ENCODE assay signal across 29 cellular contexts in the genomic region with DNA sequence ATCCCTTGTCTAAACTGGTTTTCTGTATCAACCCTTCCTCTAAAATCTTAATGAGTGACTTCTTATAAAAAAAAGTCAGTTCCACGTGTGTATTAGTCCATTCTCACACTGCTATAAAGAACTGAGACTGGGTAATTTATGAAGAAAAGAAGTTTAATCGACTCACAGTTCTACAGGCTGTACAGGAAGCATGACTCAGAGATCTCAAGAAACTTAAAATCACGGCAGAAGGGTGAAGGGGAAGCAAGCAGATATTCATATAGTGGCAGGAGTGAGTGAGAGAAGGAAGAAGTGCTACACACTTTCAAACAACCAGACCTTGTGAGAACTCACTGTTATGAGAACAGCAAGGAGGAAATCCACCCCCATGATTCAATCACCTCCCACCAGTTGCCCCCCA.
"Had no signal": no experiment of that assay in that cellular context is flagged by ENCODE, and none has a peak within 500 bp of the region (broad histone marks: within the 10 kb centered on the region; RNA-seq: fewer than 3 reads in every experiment).

No MANE protein-coding gene starts in this region.

- H3K36me3 ChIP-seq: cardiac muscle cell, gastroesophageal sphincter, ovary, thoracic aorta had no signal

- DNase-seq: activated CD4-positive, alpha-beta memory T cell treated with anti-CD3 and anti-CD28 coated beads, Interleukin-2, amount 10 ng/mL, durations not matched to agents 7 days and 5 days; activated CD4-positive, alpha-beta T cell treated with anti-CD3 and anti-CD28 coated beads, Interleukin-2, amount 10 ng/mL, durations not matched to agents 7 days and 5 days; activated CD4-positive, CD25-positive, alpha-beta regulatory T cell treated with anti-CD3 and anti-CD28 coated beads, Interleukin-2, amount 50 U/mL, for 72 hours; activated CD8-positive, alpha-beta memory T cell treated with anti-CD3 and anti-CD28 coated beads, Interleukin-2, amount 50 U/mL, for 48 hours; activated gamma-delta T cell; activated naive CD4-positive, alpha-beta T cell treated with anti-CD3 and anti-CD28 coated beads, Interleukin-2, amount 10 ng/mL, durations not matched to agents 7 days and 5 days; activated naive CD8-positive, alpha-beta T cell treated with anti-CD3 and anti-CD28 coated beads, Interleukin-2, amount 10 ng/mL, durations not matched to agents 7 days and 5 days; activated T-cell treated with anti-CD3 and anti-CD28 coated beads, Interleukin-2, amount 50 U/mL, for 24 hours; amygdala; cerebellar nuclear complex; effector memory CD8-positive, alpha-beta T cell; erythroblast; head of caudate nucleus; hippocampal formation; kidney; left colon; mammary epithelial cell; midbrain; naive thymus-derived CD4-positive, alpha-beta T cell; ovary; stimulated activated CD4-positive, alpha-beta T cell treated with anti-CD3 and anti-CD28 coated beads, Interleukin-12 subunit alpha, Interleukin-12 subunit beta, amount 100 ng/mL, for 4 hours; stimulated activated CD4-positive, alpha-beta T cell treated with anti-CD3 and anti-CD28 coated beads, Interleukin-4, amount 100 ng/mL, for 24 hours; T-helper 1 cell; trophoblast cell had no signal

- H3K9me3 ChIP-seq: gastroesophageal sphincter, ovary, thoracic aorta had no signal

- H3K4me3 ChIP-seq: cardiac muscle cell, coronary artery, gastroesophageal sphincter, ovary, skin epidermis, thoracic aorta had no signal

- H3K27me3 ChIP-seq: cardiac muscle cell, gastroesophageal sphincter, ovary had no signal

- H3K27ac ChIP-seq: cardiac muscle cell, coronary artery, gastroesophageal sphincter, ovary, skin epidermis, thoracic aorta had no signal

- H3K4me1 ChIP-seq: gastroesophageal sphincter had no signal
